In genomic region chrX:53072418-53073114, GRCh38 we compare ENCODE assay signal across 8 cellular contexts. TPM values are rescaled to one million over a fixed set of nuclear protein-coding genes. Genes with fewer than 3 reads are reported as not detected.
A peak's percentile ranks its signal among the peaks of the same experiment; 100 is the strongest.
DNase-seq lines count a peak whose midpoint lies in the region; TF ChIP-seq lines count a peak whose summit lies in the region.

No MANE protein-coding gene starts in this region.

- H3K36me3 ChIP-seq in skeletal muscle satellite cell (ENCODE audit: insufficient read depth, low read length) = peaks cover 4% of the 10 kb centered on the region

- H3K4me3 Mint-ChIP-seq in dendritic cell treated with granulocyte-macrophage colony-stimulating factor and Interleukin-4, amounts not matched to agents 40 ng/mL and 50 ng/mL, for 4 days = peak overlapping the region; percentile 64

- peaks cover 13% of the 10 kb centered on the region for H3K4me1 Mint-ChIP-seq in dendritic cell treated with granulocyte-macrophage colony-stimulating factor and Interleukin-4, amounts not matched to agents 40 ng/mL and 50 ng/mL, for 4 days (ENCODE audit: low read depth)

- H3K4me3 ChIP-seq in NB4 (ENCODE audit: low read depth, low read length) = peak overlapping the region; percentile 57
- no peak overlapping the region for H3K4me3 ChIP-seq in skeletal muscle satellite cell (ENCODE audit: low read length)

- H3K9ac ChIP-seq in skeletal muscle satellite cell (ENCODE audit: low read depth, low read length) = no peak overlapping the region

- peak; percentile 13 for DNase-seq in DMS79 treated with DMSO at 0.1 percent for 48 hours (lab: John Stamatoyannopoulos, UW)
- DNase-seq in DMS79 (lab: John Stamatoyannopoulos, UW) = no peak
- DNase-seq in NB4 (ENCODE audit: low read depth) = no peak
- no peak for DNase-seq in DMS153 (lab: John Stamatoyannopoulos, UW)
- DNase-seq in medulla oblongata (ENCODE audit: extremely low spot score) = no peak
- no peak for DNase-seq in erythroblast (lab: John Stamatoyannopoulos, UW)

- no peak for TF ChIP-seq POLR2A in NB4 (IDR thresholded peaks at IDR 0.05; ENCODE audit: extremely low read depth, insufficient read length)
- TF ChIP-seq POLR2A in erythroblast (IDR thresholded peaks at IDR 0.05; ENCODE audit: low read length) = no peak

- peaks cover 4% of the 10 kb centered on the region for H3K27me3 Mint-ChIP-seq in dendritic cell treated with granulocyte-macrophage colony-stimulating factor and Interleukin-4, amounts not matched to agents 40 ng/mL and 50 ng/mL, for 4 days

- intact Hi-C loops in dendritic cell treated with granulocyte-macrophage colony-stimulating factor and Interleukin-4, amounts not matched to agents 40 ng/mL and 50 ng/mL, for 4 days (cut with micrococcal nuclease) = no loop called here

- H3K27me3 ChIP-seq in skeletal muscle satellite cell (ENCODE audit: control insufficient read depth, insufficient read depth, low read length) = no peaks in the 10 kb centered on the region

- H3K4me2 ChIP-seq in skeletal muscle satellite cell (ENCODE audit: low read length) = peak overlapping the region; percentile 84

- H3K36me3 Mint-ChIP-seq in dendritic cell treated with granulocyte-macrophage colony-stimulating factor and Interleukin-4, amounts not matched to agents 40 ng/mL and 50 ng/mL, for 4 days (ENCODE audit: low read depth) = no peaks in the 10 kb centered on the region

- no peaks in the 10 kb centered on the region for H3K9me3 ChIP-seq in skeletal muscle satellite cell (replicated peaks; ENCODE audit: low read length)

- peak overlapping the region; percentile 8 for H3K27ac Mint-ChIP-seq in dendritic cell treated with granulocyte-macrophage colony-stimulating factor and Interleukin-4, amounts not matched to agents 40 ng/mL and 50 ng/mL, for 4 days

- TF ChIP-seq CTCF in NB4 (IDR thresholded peaks at IDR 0.05; ENCODE audit: low read depth, low read length) = no peak

- peaks cover 6% of the 10 kb centered on the region for H3K9me3 Mint-ChIP-seq in dendritic cell treated with granulocyte-macrophage colony-stimulating factor and Interleukin-4, amounts not matched to agents 40 ng/mL and 50 ng/mL, for 4 days

- peaks cover 7% of the 10 kb centered on the region for H3K4me1 ChIP-seq in skeletal muscle satellite cell (ENCODE audit: control insufficient read depth, insufficient read depth, low read length)

RNA-seq across cellular contexts. Expression of gene TSPYL2, which starts 9.6 kb away (rescaled TPM):
- 9.4 and 11.9 TPM in 2 replicates for total RNA-seq in skeletal muscle satellite cell (2012; rRNA removed)

RNA-seq across cellular contexts. Expression of gene KANTR, which starts 21.4 kb away (rescaled TPM):
- 3.5 and 4.4 TPM in 2 replicates for total RNA-seq in skeletal muscle satellite cell (2012; rRNA removed)

RNA-seq across cellular contexts. Expression of gene GPR173, which starts 24.0 kb away (rescaled TPM):
- total RNA-seq in skeletal muscle satellite cell (2012; rRNA removed) = 2.0 and 3.1 TPM in 2 replicates
